16 cellular contexts compared by ENCODE assay signal in genomic region chr5:147448766-147449165, GRCh38.
A peak's percentile ranks its signal among the peaks of the same experiment; 100 is the strongest.
DNase-seq lines count a peak whose midpoint lies in the region; ATAC-seq and TF ChIP-seq lines count a peak whose summit lies in the region.
"Had no signal": no experiment of that assay in that cellular context is flagged by ENCODE, and none has a peak within 500 bp of the region (broad histone marks: within the 10 kb centered on the region; RNA-seq: fewer than 3 reads in every experiment).

No MANE protein-coding gene starts in this region.

- no peak overlapping the region for H3K9ac ChIP-seq in HUES64 (ENCODE audit: low read depth, low read length)

- H3K4me1 ChIP-seq in HUES64 (ENCODE audit: insufficient read depth, low read length) (peaks cover 61% of the 10 kb centered on the region), mesodermal cell (ENCODE audit: control insufficient read depth, insufficient read depth, low read length, poor library complexity, severe bottlenecking) (peaks cover 14% of the 10 kb centered on the region), tibial artery (peaks cover 0 to 76% (median 56%) of the 10 kb centered on the region in 4 donors)

- no peak for ATAC-seq in activated CD8-positive, alpha-beta memory T cell treated with anti-CD3 and anti-CD28 coated beads, Interleukin-2, amount 10 ng/mL, durations not matched to agents 7 days and 5 days
- ATAC-seq: PC-3 had no signal

- WGBS in HUES64: 62% methylated on average over 1 of the region's 1 CpG
- 71 to 86% methylated on average over 1 of the region's 1 CpG for WGBS in mesodermal cell (ENCODE audit: insufficient coverage in 2 of 2), 2 experiments

- peaks cover 47% of the 10 kb centered on the region for H3K27me3 Mint-ChIP-seq in activated CD8-positive, alpha-beta memory T cell treated with anti-CD3 and anti-CD28 coated beads, Interleukin-2, amount 10 ng/mL, durations not matched to agents 7 days and 5 days

- H3K4me3 ChIP-seq in HUES64 (ENCODE audit: low read length): 0 out of 2 replicates have a peak overlapping the region, but pooled peaks have one; percentile 7
- no peak overlapping the region for H3K4me3 ChIP-seq in mesodermal cell (ENCODE audit: extremely low read depth, insufficient read depth, low read length, poor library complexity, severe bottlenecking)
- H3K4me3 ChIP-seq in tibial artery: no peak overlapping the region

- H3K27ac Mint-ChIP-seq in activated CD8-positive, alpha-beta memory T cell treated with anti-CD3 and anti-CD28 coated beads, Interleukin-2, amount 10 ng/mL, durations not matched to agents 7 days and 5 days: no peak overlapping the region

- CTCF ChIA-PET in activated CD8-positive, alpha-beta memory T cell treated with anti-CD3 and anti-CD28 coated beads, Interleukin-2, amount 10 ng/mL, durations not matched to agents 7 days and 5 days (lab: Charles Lee): interaction anchor here (0.8 kb wide), 1 partner anchor 724 kb away, joined by 3 read pairs; no protein-coding TSS in a partner anchor

- no peak overlapping the region for H3K4me3 Mint-ChIP-seq in activated CD8-positive, alpha-beta memory T cell treated with anti-CD3 and anti-CD28 coated beads, Interleukin-2, amount 10 ng/mL, durations not matched to agents 7 days and 5 days

- H3K4me1 Mint-ChIP-seq in activated CD8-positive, alpha-beta memory T cell treated with anti-CD3 and anti-CD28 coated beads, Interleukin-2, amount 10 ng/mL, durations not matched to agents 7 days and 5 days: peaks cover 6% of the 10 kb centered on the region

- H3K36me3 Mint-ChIP-seq in activated CD8-positive, alpha-beta memory T cell treated with anti-CD3 and anti-CD28 coated beads, Interleukin-2, amount 10 ng/mL, durations not matched to agents 7 days and 5 days: no peaks in the 10 kb centered on the region

- DNase-seq in dedifferentiated amniotic fluid mesenchymal stem cell (ENCODE audit: extremely low spot score) (peak; percentile 33), tibial artery (no peak), NCI-H128 (lab: John Stamatoyannopoulos, UW; ENCODE audit: unreplicated experiment) (no peak), NCI-H446 treated with DMSO at 0.1 percent for 48 hours (lab: John Stamatoyannopoulos, UW) (no peak), NCI-H1436 (lab: John Stamatoyannopoulos, UW) (no peak)
- no peak for DNase-seq in activated CD8-positive, alpha-beta memory T cell treated with anti-CD3 and anti-CD28 coated beads, Interleukin-2, amount 10 ng/mL, durations not matched to agents 7 days and 5 days
- DNase-seq: activated CD4-positive, alpha-beta T cell treated with anti-CD3 and anti-CD28 coated beads for 1 hour; activated effector memory CD4-positive, alpha-beta T cell treated with Interleukin-2 at 50 U/mL for 16 hours; BE2C; DMS 273 treated with DMSO at 0.1 percent for 48 hours; kidney; NCI-H748 treated with DMSO at 0.1 percent for 48 hours; PC-3; T-helper 9 cell had no signal

- no peaks in the 10 kb centered on the region for H3K9me3 ChIP-seq in HUES64 (ENCODE audit: insufficient read depth, low read depth, low read length)
- H3K9me3 ChIP-seq in mesodermal cell (ENCODE audit: control insufficient read depth, low read length): no peaks in the 10 kb centered on the region
- H3K9me3 ChIP-seq in tibial artery: no peaks in the 10 kb centered on the region
- H3K9me3 ChIP-seq: BE2C had no signal

- no peaks in the 10 kb centered on the region for H3K9me3 Mint-ChIP-seq in activated CD8-positive, alpha-beta memory T cell treated with anti-CD3 and anti-CD28 coated beads, Interleukin-2, amount 10 ng/mL, durations not matched to agents 7 days and 5 days (ENCODE audit: low read depth)

- H3K27me3 ChIP-seq in HUES64 (ENCODE audit: insufficient read depth, low read length) (no peaks in the 10 kb centered on the region), tibial artery (no peaks in the 10 kb centered on the region)
- H3K27me3 ChIP-seq: BE2C had no signal

- intact Hi-C loops in tibial artery (cut with DNase I; ENCODE audit: low total_unique reads): no loop called here

- H3K36me3 ChIP-seq in HUES64 (ENCODE audit: insufficient read depth, low read length) (peaks cover 40% of the 10 kb centered on the region), mesodermal cell (ENCODE audit: control insufficient read depth, insufficient read depth, low read length) (peaks cover under 1% of the 10 kb centered on the region), tibial artery (no peaks in the 10 kb centered on the region)
- H3K36me3 ChIP-seq: BE2C had no signal

- no peak for TF ChIP-seq CTCF in tibial artery (IDR thresholded peaks at IDR 0.05)

- H3K27ac ChIP-seq in HUES64 (ENCODE audit: low read depth, low read length): no peak overlapping the region
- H3K27ac ChIP-seq in mesodermal cell (ENCODE audit: low read depth, low read length, severe bottlenecking): peak overlapping the region; percentile 43
- H3K27ac ChIP-seq in tibial artery: peak overlapping the region; percentile 93 to 99
